In the genomic region with DNA sequence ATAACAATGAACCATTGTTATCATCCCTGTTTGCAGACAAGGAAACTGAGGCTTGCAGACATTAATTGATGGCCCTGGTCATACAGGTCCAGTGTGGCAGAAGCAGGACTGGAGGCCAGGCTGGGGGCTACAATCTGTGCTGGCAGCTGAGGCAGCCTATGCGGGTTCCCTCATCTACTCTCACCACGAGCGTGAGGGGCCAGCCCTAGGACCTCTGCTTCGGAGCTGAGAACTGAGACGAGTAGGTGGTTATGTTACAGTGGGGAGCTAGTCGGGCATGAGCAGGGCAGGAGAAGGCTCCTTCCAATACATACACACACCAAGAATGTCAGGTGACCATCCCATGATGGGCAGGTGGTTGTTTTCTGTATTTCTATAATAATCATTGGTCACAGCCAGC, we compare ENCODE assay signal across 33 cellular contexts.
"Had no signal": no experiment of that assay in that cellular context is flagged by ENCODE, and none has a peak within 500 bp of the region (broad histone marks: within the 10 kb centered on the region; RNA-seq: fewer than 3 reads in every experiment).

No MANE protein-coding gene starts in this region.

- H3K36me3 Mint-ChIP-seq: activated CD8-positive, alpha-beta memory T cell treated with anti-CD3 and anti-CD28 coated beads, Interleukin-2, amount 10 ng/mL, durations not matched to agents 7 days and 5 days; activated naive CD4-positive, alpha-beta T cell treated with anti-CD3 and anti-CD28 coated beads, Interleukin-2, amount 10 ng/mL, durations not matched to agents 7 days and 5 days; activated naive CD4-positive, alpha-beta T cell treated with anti-CD3 and anti-CD28 coated beads, Interleukin-2, amount 50 U/mL, for 24 hours; activated naive CD8-positive, alpha-beta T cell; activated naive CD8-positive, alpha-beta T cell treated with anti-CD3 and anti-CD28 coated beads, Interleukin-2, amount 10 ng/mL, durations not matched to agents 7 days and 5 days; brain; WTC11 had no signal

- H3K4me3 Mint-ChIP-seq: activated CD4-positive, alpha-beta memory T cell treated with anti-CD3 and anti-CD28 coated beads, Interleukin-2, amount 10 ng/mL, durations not matched to agents 7 days and 5 days; activated CD4-positive, alpha-beta T cell treated with anti-CD3 and anti-CD28 coated beads for 36 hours; activated CD4-positive, alpha-beta T cell treated with anti-CD3 and anti-CD28 coated beads, Interleukin-2, amount 10 ng/mL, durations not matched to agents 7 days and 5 days; activated CD8-positive, alpha-beta memory T cell treated with anti-CD3 and anti-CD28 coated beads, Interleukin-2, amount 10 ng/mL, durations not matched to agents 7 days and 5 days; activated CD8-positive, alpha-beta T cell treated with anti-CD3 and anti-CD28 coated beads, Interleukin-2, amount 10 ng/mL, durations not matched to agents 7 days and 5 days; activated naive CD4-positive, alpha-beta T cell treated with anti-CD3 and anti-CD28 coated beads, Interleukin-2, amount 10 ng/mL, durations not matched to agents 7 days and 5 days; activated naive CD4-positive, alpha-beta T cell treated with anti-CD3 and anti-CD28 coated beads, Interleukin-2, amount 50 U/mL, for 24 hours; activated naive CD8-positive, alpha-beta T cell; activated naive CD8-positive, alpha-beta T cell treated with anti-CD3 and anti-CD28 coated beads, Interleukin-2, amount 10 ng/mL, durations not matched to agents 7 days and 5 days; activated naive CD8-positive, alpha-beta T cell treated with anti-CD3 and anti-CD28 coated beads, Interleukin-2, amount 50 U/mL, for 24 hours; activated T-cell treated with anti-CD3 and anti-CD28 coated beads, Interleukin-2, amount 50 U/mL, for 24 hours; brain; T-helper 1 cell treated with Interleukin-12 subunit alpha and Interleukin-12 subunit beta and Interleukin-4 antibody, amounts not matched to agents 30 μg/mL and 1 μg/mL, for 36 hours; T-helper 2 cell treated with Interferon-gamma antibody and Interleukin-4, amounts not matched to agents 5 μg/mL and 100 μg/mL, for 36 hours; WTC11 had no signal

- H3K4me1 Mint-ChIP-seq: activated CD4-positive, alpha-beta memory T cell treated with anti-CD3 and anti-CD28 coated beads, Interleukin-2, amount 10 ng/mL, durations not matched to agents 7 days and 5 days; activated CD4-positive, alpha-beta T cell treated with anti-CD3 and anti-CD28 coated beads for 36 hours; activated CD4-positive, alpha-beta T cell treated with anti-CD3 and anti-CD28 coated beads, Interleukin-2, amount 10 ng/mL, durations not matched to agents 7 days and 5 days; activated CD8-positive, alpha-beta memory T cell treated with anti-CD3 and anti-CD28 coated beads, Interleukin-2, amount 10 ng/mL, durations not matched to agents 7 days and 5 days; activated naive CD4-positive, alpha-beta T cell treated with anti-CD3 and anti-CD28 coated beads, Interleukin-2, amount 10 ng/mL, durations not matched to agents 7 days and 5 days; activated naive CD4-positive, alpha-beta T cell treated with anti-CD3 and anti-CD28 coated beads, Interleukin-2, amount 50 U/mL, for 24 hours; activated naive CD8-positive, alpha-beta T cell treated with anti-CD3 and anti-CD28 coated beads, Interleukin-2, amount 10 ng/mL, durations not matched to agents 7 days and 5 days; activated naive CD8-positive, alpha-beta T cell treated with anti-CD3 and anti-CD28 coated beads, Interleukin-2, amount 50 U/mL, for 24 hours had no signal

- H3K27me3 ChIP-seq: ascending aorta, cardiac muscle cell had no signal

- DNase-seq: activated CD4-positive, alpha-beta memory T cell treated with anti-CD3 and anti-CD28 coated beads, Interleukin-2, amount 10 ng/mL, durations not matched to agents 7 days and 5 days; activated CD4-positive, alpha-beta T cell treated with anti-CD3 and anti-CD28 coated beads for 1 hour; activated CD4-positive, alpha-beta T cell treated with anti-CD3 and anti-CD28 coated beads for 36 hours; activated CD4-positive, alpha-beta T cell treated with anti-CD3 and anti-CD28 coated beads for 48 hours; activated CD4-positive, alpha-beta T cell treated with anti-CD3 and anti-CD28 coated beads, Interleukin-2, amount 10 ng/mL, durations not matched to agents 7 days and 5 days; activated CD4-positive, alpha-beta T cell treated with anti-CD3 and anti-CD28 coated beads, Interleukin-2, amount 50 U/mL, for 48 hours; activated CD4-positive, CD25-positive, alpha-beta regulatory T cell; activated CD8-positive, alpha-beta memory T cell treated with anti-CD3 and anti-CD28 coated beads for 24 hours; activated CD8-positive, alpha-beta memory T cell treated with anti-CD3 and anti-CD28 coated beads, Interleukin-2, amount 50 U/mL, for 48 hours; activated CD8-positive, alpha-beta T cell treated with anti-CD3 and anti-CD28 coated beads, Interleukin-2, amount 10 ng/mL, durations not matched to agents 7 days and 5 days; activated effector memory CD4-positive, alpha-beta T cell treated with Interleukin-2 at 50 U/mL for 16 hours; activated gamma-delta T cell; activated naive CD4-positive, alpha-beta T cell treated with anti-CD3 and anti-CD28 coated beads, Interleukin-2, amount 10 ng/mL, durations not matched to agents 7 days and 5 days; activated naive CD4-positive, alpha-beta T cell treated with Interleukin-2 at 50 U/mL for 16 hours; activated naive CD8-positive, alpha-beta T cell treated with anti-CD3 and anti-CD28 coated beads, Interleukin-2, amount 10 ng/mL, durations not matched to agents 7 days and 5 days; activated naive CD8-positive, alpha-beta T cell treated with anti-CD3 and anti-CD28 coated beads, Interleukin-2, amount 50 U/mL, for 24 hours; activated T-cell treated with anti-CD3 and anti-CD28 coated beads, Interleukin-2, amount 50 U/mL, for 24 hours; activated T-cell treated with anti-CD3 and anti-CD28 coated beads, Interleukin-2, amount 50 U/mL, for 48 hours; central memory CD4-positive, alpha-beta T cell; T-helper 1 cell; T-helper 2 cell; T-helper 9 cell; WERI-Rb-1 had no signal

- H3K27ac Mint-ChIP-seq: activated CD4-positive, alpha-beta memory T cell treated with anti-CD3 and anti-CD28 coated beads, Interleukin-2, amount 10 ng/mL, durations not matched to agents 7 days and 5 days; activated CD4-positive, alpha-beta T cell treated with anti-CD3 and anti-CD28 coated beads for 36 hours; activated CD4-positive, alpha-beta T cell treated with anti-CD3 and anti-CD28 coated beads, Interleukin-2, amount 10 ng/mL, durations not matched to agents 7 days and 5 days; activated CD8-positive, alpha-beta memory T cell treated with anti-CD3 and anti-CD28 coated beads, Interleukin-2, amount 10 ng/mL, durations not matched to agents 7 days and 5 days; activated CD8-positive, alpha-beta T cell treated with anti-CD3 and anti-CD28 coated beads, Interleukin-2, amount 10 ng/mL, durations not matched to agents 7 days and 5 days; activated naive CD4-positive, alpha-beta T cell treated with anti-CD3 and anti-CD28 coated beads, Interleukin-2, amount 10 ng/mL, durations not matched to agents 7 days and 5 days; activated naive CD4-positive, alpha-beta T cell treated with anti-CD3 and anti-CD28 coated beads, Interleukin-2, amount 50 U/mL, for 24 hours; activated naive CD8-positive, alpha-beta T cell; activated naive CD8-positive, alpha-beta T cell treated with anti-CD3 and anti-CD28 coated beads, Interleukin-2, amount 10 ng/mL, durations not matched to agents 7 days and 5 days; activated naive CD8-positive, alpha-beta T cell treated with anti-CD3 and anti-CD28 coated beads, Interleukin-2, amount 50 U/mL, for 24 hours; activated T-cell treated with anti-CD3 and anti-CD28 coated beads, Interleukin-2, amount 50 U/mL, for 24 hours; activated T-helper 2 cell treated with anti-CD3 and anti-CD28 coated beads, Interferon-gamma antibody, Interleukin-2, Interleukin-4, amounts not matched to agents 10 μg/mL and 5 μg/mL and 100 μg/mL, durations not matched to agents 14 hours and 24 hours and 36 hours; T-helper 1 cell treated with Interleukin-12 subunit alpha and Interleukin-12 subunit beta and Interleukin-4 antibody, amounts not matched to agents 30 μg/mL and 1 μg/mL, for 36 hours; T-helper 2 cell treated with Interferon-gamma antibody and Interleukin-4, amounts not matched to agents 5 μg/mL and 100 μg/mL, for 36 hours; WTC11 had no signal

- H3K27me3 Mint-ChIP-seq: activated CD4-positive, alpha-beta T cell treated with anti-CD3 and anti-CD28 coated beads, Interleukin-2, amount 10 ng/mL, durations not matched to agents 7 days and 5 days had no signal

- H3K27ac ChIP-seq: ascending aorta, cardiac muscle cell, WERI-Rb-1 had no signal

- H3K9me3 ChIP-seq: ascending aorta had no signal

- H3K4me1 ChIP-seq: ascending aorta had no signal

- H3K9me3 Mint-ChIP-seq: activated CD4-positive, alpha-beta memory T cell treated with anti-CD3 and anti-CD28 coated beads, Interleukin-2, amount 10 ng/mL, durations not matched to agents 7 days and 5 days; activated CD4-positive, alpha-beta T cell treated with anti-CD3 and anti-CD28 coated beads, Interleukin-2, amount 10 ng/mL, durations not matched to agents 7 days and 5 days; activated naive CD4-positive, alpha-beta T cell treated with anti-CD3 and anti-CD28 coated beads, Interleukin-2, amount 10 ng/mL, durations not matched to agents 7 days and 5 days; activated naive CD4-positive, alpha-beta T cell treated with anti-CD3 and anti-CD28 coated beads, Interleukin-2, amount 50 U/mL, for 24 hours; activated naive CD8-positive, alpha-beta T cell treated with anti-CD3 and anti-CD28 coated beads, Interleukin-2, amount 10 ng/mL, durations not matched to agents 7 days and 5 days; activated naive CD8-positive, alpha-beta T cell treated with anti-CD3 and anti-CD28 coated beads, Interleukin-2, amount 50 U/mL, for 24 hours; activated T-cell treated with anti-CD3 and anti-CD28 coated beads, Interleukin-2, amount 50 U/mL, for 24 hours; activated T-helper 2 cell treated with anti-CD3 and anti-CD28 coated beads, Interferon-gamma antibody, Interleukin-2, Interleukin-4, amounts not matched to agents 10 μg/mL and 5 μg/mL and 100 μg/mL, durations not matched to agents 14 hours and 24 hours and 36 hours; T-helper 1 cell treated with Interleukin-12 subunit alpha and Interleukin-12 subunit beta and Interleukin-4 antibody, amounts not matched to agents 30 μg/mL and 1 μg/mL, for 36 hours; T-helper 2 cell treated with Interferon-gamma antibody and Interleukin-4, amounts not matched to agents 5 μg/mL and 100 μg/mL, for 36 hours; WTC11 had no signal
